9 cellular contexts compared by ENCODE assay signal in genomic region chrX:56281789-56282188, GRCh38. TPM values are rescaled to one million over a fixed set of nuclear protein-coding genes. Genes with fewer than 3 reads are reported as not detected.
DNase-seq lines count a peak whose midpoint lies in the region; ATAC-seq, FAIRE-seq and TF ChIP-seq lines count a peak whose summit lies in the region.
"Had no signal": no experiment of that assay in that cellular context is flagged by ENCODE, and none has a peak within 500 bp of the region (broad histone marks: within the 10 kb centered on the region; RNA-seq: fewer than 3 reads in every experiment).

No MANE protein-coding gene starts in this region.

- TF ChIP-seq CTCF in VCaP (conservative IDR thresholded peaks at IDR 0.05): peak; percentile 70

- H3K36me3 ChIP-seq in small intestine (ENCODE audit: control insufficient read depth in 2 of 2, insufficient read depth in 2 of 2, low read length in 2 of 2): no peaks in the 10 kb centered on the region

- H3K27me3 ChIP-seq in small intestine (ENCODE audit: control insufficient read depth in 2 of 2, insufficient read depth in 2 of 2, low read length in 2 of 2): no peaks in the 10 kb centered on the region

- peak; percentile 63 for ATAC-seq in left colon
- ATAC-seq in GM18505 (IDR thresholded peaks at IDR 0.05; ENCODE audit: unreplicated experiment): no peak

- H3K9me3 ChIP-seq in small intestine (ENCODE audit: control insufficient read depth, low read depth): no peaks in the 10 kb centered on the region

- no peak overlapping the region for H3K27ac ChIP-seq in VCaP
- no peak overlapping the region for H3K27ac ChIP-seq in small intestine (ENCODE audit: low read depth in 1 of 2, low read length in 1 of 2)
- H3K27ac ChIP-seq: epithelial cell of prostate had no signal

- intact Hi-C loops in left colon (cut with DNase I, micrococcal nuclease): no loop called here

- H3K4me3 ChIP-seq in small intestine (ENCODE audit: low read depth in 1 of 2, low read length in 2 of 2): no peak overlapping the region

- TF ChIP-seq POLR2A in GM18505 (IDR thresholded peaks at IDR 0.05; ENCODE audit: borderline replicate concordance, extremely low read depth, insufficient read depth, insufficient read length): no peak

- no peaks in the 10 kb centered on the region for H3K4me1 ChIP-seq in small intestine (ENCODE audit: control insufficient read depth in 2 of 2, insufficient read depth in 1 of 2, low read depth in 1 of 2, low read length in 1 of 2)

- DNase-seq in DMS 273 treated with DMSO at 0.1 percent for 48 hours (lab: John Stamatoyannopoulos, UW) (peak; percentile 2), HT1080 (ENCODE audit: low read depth) (peak; percentile 0), left colon (no peak), small intestine (no peak), D341Med (ENCODE audit: low spot score) (no peak)
- DNase-seq in effector CD8-positive, alpha-beta T cell (lab: John Stamatoyannopoulos, UW): no peak

- no peak for FAIRE-seq in small intestine (lab: Jason Lieb, UNC)

RNA-seq across cellular contexts. Expression of gene KLF8, which starts 49.6 kb away (rescaled TPM):
- not detected in 2 replicates for total RNA-seq in HT1080 (2014; rRNA removed; shearing (Covaris generic))
- polyA plus RNA-seq in HT1080 (2015; cell fraction: cytosol; rRNA removed): 0.03 and 0.06 TPM in 2 replicates
- not detected in 2 replicates for polyA plus RNA-seq in HT1080 (2015; cell fraction: nucleus; rRNA removed)
- 1 to 10 TPM; 2.4 to 3.8 TPM for total RNA-seq in left colon
- 1 to 10 TPM in 1 of 3 donors, not detected in 2; 2.4 TPM for polyA plus RNA-seq in small intestine

Comparison
In these comparisons a context has a peak if more than half of its experiments do, and no peak if none do; other contexts are left out.
1. DNase-seq: peak in DMS 273 treated with DMSO at 0.1 percent for 48 hours (single experiment) and HT1080 (single experiment); none in left colon (0 of 2), small intestine (single experiment), effector CD8-positive, alpha-beta T cell (single experiment) and D341Med (single experiment).